ENCODE assay signal across 1 cellular context in the genomic region with DNA sequence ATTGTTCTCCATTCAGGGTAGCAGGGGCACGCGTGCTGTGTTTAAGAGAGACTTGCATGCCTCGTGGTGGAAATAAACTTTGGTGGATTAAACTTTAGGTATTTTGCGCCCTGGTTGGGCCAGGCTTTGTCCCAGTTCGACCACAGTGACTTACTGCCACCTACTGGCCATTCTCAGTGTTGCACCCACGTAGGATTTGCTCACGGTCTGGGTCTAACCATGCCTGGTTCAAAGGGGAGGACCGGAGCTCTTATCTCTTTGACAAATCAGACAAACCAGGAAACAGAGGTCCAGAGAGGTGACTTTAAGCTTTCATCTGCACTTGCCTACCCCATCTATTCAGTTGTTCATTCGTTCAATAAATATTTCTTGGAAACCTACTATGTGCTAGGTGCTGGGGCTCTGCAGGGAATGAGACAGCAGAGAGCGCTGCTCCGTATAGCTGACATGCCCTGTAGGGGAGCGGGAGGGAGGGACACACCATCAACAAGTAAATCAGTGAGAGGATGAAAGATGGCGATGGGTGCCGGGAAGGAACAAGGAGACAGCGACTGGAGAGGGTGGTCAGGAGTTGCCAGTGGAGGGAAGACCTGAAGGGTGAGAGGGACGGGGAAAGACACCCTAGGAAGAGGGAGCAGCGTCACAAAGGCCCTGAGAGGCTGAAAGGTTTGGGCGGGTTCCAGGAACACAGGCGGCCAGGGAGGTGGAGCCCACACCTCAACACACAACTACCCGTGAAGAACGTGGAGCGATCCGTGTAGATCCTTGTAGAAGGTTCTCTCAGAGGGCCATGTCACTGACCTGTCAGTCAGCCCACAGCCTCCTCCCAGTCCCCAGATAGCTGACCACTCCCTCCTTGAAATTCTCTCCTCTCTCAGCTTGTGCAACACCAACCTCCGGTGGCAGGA.
TF ChIP-seq lines count a peak whose summit lies in the region.

No MANE protein-coding gene starts in this region.

TF ChIP-seq in GM12878, 131 proteins besides CTCF, POLR2A, EP300 and RAD21 (continued from another document and continues in another):
- TF ChIP-seq RFX5 (IDR thresholded peaks at IDR 0.05; ENCODE audit: low read depth, low read length) (no peak), GATAD2B (conservative IDR thresholded peaks at IDR 0.05; ENCODE audit: low read depth) (peak; percentile 11; the same call in 1 of the 2 replicates), RAD51 (IDR thresholded peaks at IDR 0.05) (no peak), NBN (IDR thresholded peaks at IDR 0.05) (no peak; the same call in 1 of the 2 replicates), ZNF384 (IDR thresholded peaks at IDR 0.05; ENCODE audit: borderline replicate concordance, low read depth, low read length) (no peak), HDGF (IDR thresholded peaks at IDR 0.05) (peak; percentile 72), TCF3 (IDR thresholded peaks at IDR 0.05; ENCODE audit: borderline replicate concordance, insufficient read depth, low read depth, low read length) (no peak), ZSCAN29 (IDR thresholded peaks at IDR 0.05) (no peak), SMC3 (IDR thresholded peaks at IDR 0.05; ENCODE audit: borderline replicate concordance, low read length) (peak; percentile 90), RELA (IDR thresholded peaks at IDR 0.05; ENCODE audit: borderline replicate concordance, partially characterized antibody) (peak; percentile 30), DPF2 (IDR thresholded peaks at IDR 0.05) (peak; percentile 90), SMARCA5 (IDR thresholded peaks at IDR 0.05) (peak; percentile 64; the same call in 1 of the 2 replicates), RB1 (IDR thresholded peaks at IDR 0.05; ENCODE audit: borderline replicate concordance) (peak; percentile 46; the same call in 1 of the 2 replicates), LARP7 (IDR thresholded peaks at IDR 0.05) (peak; percentile 0; the same call in 1 of the 2 replicates), GABPA (IDR thresholded peaks at IDR 0.05; ENCODE audit: low read depth) (no peak), YY1 (IDR thresholded peaks at IDR 0.05; ENCODE audit: low read depth, low read length) (peak; percentile 52; the same call in 1 of the 2 replicates), STAT3 (IDR thresholded peaks at IDR 0.05; ENCODE audit: low read depth, low read length) (0 out of 2 replicates have a peak, but pooled peaks have one; percentile 48), MTA2 (IDR thresholded peaks at IDR 0.05; ENCODE audit: low read depth) (0 out of 2 replicates have a peak, but pooled peaks have one; percentile 11), IKZF2 (IDR thresholded peaks at IDR 0.05) (0 out of 4 replicates have a peak, but pooled peaks of 1 of the 2 experiments have one; percentile 8), SUPT20H (IDR thresholded peaks at IDR 0.05; ENCODE audit: borderline replicate concordance, control insufficient read depth, low read depth, low read length) (no peak), NR2F1 (conservative IDR thresholded peaks at IDR 0.05) (peak; percentile 13), ZNF274 (IDR thresholded peaks at IDR 0.05; ENCODE audit: insufficient read depth, insufficient read length) (no peak), SMAD5 (IDR thresholded peaks at IDR 0.05; ENCODE audit: low read depth) (no peak), IKZF1 (conservative IDR thresholded peaks at IDR 0.05) (peak; percentile 10), PML (IDR thresholded peaks at IDR 0.05; ENCODE audit: low read length) (no peak), WRNIP1 (IDR thresholded peaks at IDR 0.05; ENCODE audit: borderline replicate concordance, low read depth, low read length) (peak; percentile 97; the same call in 1 of the 2 replicates), RUNX3 (IDR thresholded peaks at IDR 0.05; ENCODE audit: low read length) (peak; percentile 42; the same call in 1 of the 2 replicates)
- TF ChIP-seq, protein P1, sequence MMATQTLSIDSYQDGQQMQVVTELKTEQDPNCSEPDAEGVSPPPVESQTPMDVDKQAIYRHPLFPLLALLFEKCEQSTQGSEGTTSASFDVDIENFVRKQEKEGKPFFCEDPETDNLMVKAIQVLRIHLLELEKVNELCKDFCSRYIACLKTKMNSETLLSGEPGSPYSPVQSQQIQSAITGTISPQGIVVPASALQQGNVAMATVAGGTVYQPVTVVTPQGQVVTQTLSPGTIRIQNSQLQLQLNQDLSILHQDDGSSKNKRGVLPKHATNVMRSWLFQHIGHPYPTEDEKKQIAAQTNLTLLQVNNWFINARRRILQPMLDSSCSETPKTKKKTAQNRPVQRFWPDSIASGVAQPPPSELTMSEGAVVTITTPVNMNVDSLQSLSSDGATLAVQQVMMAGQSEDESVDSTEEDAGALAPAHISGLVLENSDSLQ (IDR thresholded peaks at IDR 0.05): peak; percentile 91
- TF ChIP-seq, protein P2, sequence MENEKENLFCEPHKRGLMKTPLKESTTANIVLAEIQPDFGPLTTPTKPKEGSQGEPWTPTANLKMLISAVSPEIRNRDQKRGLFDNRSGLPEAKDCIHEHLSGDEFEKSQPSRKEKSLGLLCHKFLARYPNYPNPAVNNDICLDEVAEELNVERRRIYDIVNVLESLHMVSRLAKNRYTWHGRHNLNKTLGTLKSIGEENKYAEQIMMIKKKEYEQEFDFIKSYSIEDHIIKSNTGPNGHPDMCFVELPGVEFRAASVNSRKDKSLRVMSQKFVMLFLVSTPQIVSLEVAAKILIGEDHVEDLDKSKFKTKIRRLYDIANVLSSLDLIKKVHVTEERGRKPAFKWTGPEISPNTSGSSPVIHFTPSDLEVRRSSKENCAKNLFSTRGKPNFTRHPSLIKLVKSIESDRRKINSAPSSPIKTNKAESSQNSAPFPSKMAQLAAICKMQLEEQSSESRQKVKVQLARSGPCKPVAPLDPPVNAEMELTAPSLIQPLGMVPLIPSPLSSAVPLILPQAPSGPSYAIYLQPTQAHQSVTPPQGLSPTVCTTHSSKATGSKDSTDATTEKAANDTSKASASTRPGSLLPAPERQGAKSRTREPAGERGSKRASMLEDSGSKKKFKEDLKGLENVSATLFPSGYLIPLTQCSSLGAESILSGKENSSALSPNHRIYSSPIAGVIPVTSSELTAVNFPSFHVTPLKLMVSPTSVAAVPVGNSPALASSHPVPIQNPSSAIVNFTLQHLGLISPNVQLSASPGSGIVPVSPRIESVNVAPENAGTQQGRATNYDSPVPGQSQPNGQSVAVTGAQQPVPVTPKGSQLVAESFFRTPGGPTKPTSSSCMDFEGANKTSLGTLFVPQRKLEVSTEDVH (IDR thresholded peaks at IDR 0.05; ENCODE audit: low read depth, partially characterized antibody): no peak
- TF ChIP-seq, protein P3, sequence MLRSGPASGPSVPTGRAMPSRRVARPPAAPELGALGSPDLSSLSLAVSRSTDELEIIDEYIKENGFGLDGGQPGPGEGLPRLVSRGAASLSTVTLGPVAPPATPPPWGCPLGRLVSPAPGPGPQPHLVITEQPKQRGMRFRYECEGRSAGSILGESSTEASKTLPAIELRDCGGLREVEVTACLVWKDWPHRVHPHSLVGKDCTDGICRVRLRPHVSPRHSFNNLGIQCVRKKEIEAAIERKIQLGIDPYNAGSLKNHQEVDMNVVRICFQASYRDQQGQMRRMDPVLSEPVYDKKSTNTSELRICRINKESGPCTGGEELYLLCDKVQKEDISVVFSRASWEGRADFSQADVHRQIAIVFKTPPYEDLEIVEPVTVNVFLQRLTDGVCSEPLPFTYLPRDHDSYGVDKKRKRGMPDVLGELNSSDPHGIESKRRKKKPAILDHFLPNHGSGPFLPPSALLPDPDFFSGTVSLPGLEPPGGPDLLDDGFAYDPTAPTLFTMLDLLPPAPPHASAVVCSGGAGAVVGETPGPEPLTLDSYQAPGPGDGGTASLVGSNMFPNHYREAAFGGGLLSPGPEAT (IDR thresholded peaks at IDR 0.05; ENCODE audit: low read depth): peak; percentile 41; the same call in 1 of the 2 replicates
- TF ChIP-seq, protein P4, sequence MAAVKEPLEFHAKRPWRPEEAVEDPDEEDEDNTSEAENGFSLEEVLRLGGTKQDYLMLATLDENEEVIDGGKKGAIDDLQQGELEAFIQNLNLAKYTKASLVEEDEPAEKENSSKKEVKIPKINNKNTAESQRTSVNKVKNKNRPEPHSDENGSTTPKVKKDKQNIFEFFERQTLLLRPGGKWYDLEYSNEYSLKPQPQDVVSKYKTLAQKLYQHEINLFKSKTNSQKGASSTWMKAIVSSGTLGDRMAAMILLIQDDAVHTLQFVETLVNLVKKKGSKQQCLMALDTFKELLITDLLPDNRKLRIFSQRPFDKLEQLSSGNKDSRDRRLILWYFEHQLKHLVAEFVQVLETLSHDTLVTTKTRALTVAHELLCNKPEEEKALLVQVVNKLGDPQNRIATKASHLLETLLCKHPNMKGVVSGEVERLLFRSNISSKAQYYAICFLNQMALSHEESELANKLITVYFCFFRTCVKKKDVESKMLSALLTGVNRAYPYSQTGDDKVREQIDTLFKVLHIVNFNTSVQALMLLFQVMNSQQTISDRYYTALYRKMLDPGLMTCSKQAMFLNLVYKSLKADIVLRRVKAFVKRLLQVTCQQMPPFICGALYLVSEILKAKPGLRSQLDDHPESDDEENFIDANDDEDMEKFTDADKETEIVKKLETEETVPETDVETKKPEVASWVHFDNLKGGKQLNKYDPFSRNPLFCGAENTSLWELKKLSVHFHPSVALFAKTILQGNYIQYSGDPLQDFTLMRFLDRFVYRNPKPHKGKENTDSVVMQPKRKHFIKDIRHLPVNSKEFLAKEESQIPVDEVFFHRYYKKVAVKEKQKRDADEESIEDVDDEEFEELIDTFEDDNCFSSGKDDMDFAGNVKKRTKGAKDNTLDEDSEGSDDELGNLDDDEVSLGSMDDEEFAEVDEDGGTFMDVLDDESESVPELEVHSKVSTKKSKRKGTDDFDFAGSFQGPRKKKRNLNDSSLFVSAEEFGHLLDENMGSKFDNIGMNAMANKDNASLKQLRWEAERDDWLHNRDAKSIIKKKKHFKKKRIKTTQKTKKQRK (IDR thresholded peaks at IDR 0.05; ENCODE audit: low read depth, low read length): no peak
- TF ChIP-seq, protein P5, sequence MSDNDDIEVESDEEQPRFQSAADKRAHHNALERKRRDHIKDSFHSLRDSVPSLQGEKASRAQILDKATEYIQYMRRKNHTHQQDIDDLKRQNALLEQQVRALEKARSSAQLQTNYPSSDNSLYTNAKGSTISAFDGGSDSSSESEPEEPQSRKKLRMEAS (IDR thresholded peaks at IDR 0.05; ENCODE audit: low read depth, low read length): peak; percentile 23; the same call in 1 of the 2 replicates
- TF ChIP-seq, protein P6, sequence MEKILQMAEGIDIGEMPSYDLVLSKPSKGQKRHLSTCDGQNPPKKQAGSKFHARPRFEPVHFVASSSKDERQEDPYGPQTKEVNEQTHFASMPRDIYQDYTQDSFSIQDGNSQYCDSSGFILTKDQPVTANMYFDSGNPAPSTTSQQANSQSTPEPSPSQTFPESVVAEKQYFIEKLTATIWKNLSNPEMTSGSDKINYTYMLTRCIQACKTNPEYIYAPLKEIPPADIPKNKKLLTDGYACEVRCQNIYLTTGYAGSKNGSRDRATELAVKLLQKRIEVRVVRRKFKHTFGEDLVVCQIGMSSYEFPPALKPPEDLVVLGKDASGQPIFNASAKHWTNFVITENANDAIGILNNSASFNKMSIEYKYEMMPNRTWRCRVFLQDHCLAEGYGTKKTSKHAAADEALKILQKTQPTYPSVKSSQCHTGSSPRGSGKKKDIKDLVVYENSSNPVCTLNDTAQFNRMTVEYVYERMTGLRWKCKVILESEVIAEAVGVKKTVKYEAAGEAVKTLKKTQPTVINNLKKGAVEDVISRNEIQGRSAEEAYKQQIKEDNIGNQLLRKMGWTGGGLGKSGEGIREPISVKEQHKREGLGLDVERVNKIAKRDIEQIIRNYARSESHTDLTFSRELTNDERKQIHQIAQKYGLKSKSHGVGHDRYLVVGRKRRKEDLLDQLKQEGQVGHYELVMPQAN (conservative IDR thresholded peaks at IDR 0.05): no peak
- TF ChIP-seq, protein P7, sequence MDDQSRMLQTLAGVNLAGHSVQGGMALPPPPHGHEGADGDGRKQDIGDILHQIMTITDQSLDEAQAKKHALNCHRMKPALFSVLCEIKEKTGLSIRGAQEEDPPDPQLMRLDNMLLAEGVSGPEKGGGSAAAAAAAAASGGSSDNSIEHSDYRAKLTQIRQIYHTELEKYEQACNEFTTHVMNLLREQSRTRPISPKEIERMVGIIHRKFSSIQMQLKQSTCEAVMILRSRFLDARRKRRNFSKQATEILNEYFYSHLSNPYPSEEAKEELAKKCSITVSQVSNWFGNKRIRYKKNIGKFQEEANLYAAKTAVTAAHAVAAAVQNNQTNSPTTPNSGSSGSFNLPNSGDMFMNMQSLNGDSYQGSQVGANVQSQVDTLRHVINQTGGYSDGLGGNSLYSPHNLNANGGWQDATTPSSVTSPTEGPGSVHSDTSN (IDR thresholded peaks at IDR 0.05; ENCODE audit: insufficient replicate concordance, low read depth, low read length): peak; percentile 77
- TF ChIP-seq, protein P8, sequence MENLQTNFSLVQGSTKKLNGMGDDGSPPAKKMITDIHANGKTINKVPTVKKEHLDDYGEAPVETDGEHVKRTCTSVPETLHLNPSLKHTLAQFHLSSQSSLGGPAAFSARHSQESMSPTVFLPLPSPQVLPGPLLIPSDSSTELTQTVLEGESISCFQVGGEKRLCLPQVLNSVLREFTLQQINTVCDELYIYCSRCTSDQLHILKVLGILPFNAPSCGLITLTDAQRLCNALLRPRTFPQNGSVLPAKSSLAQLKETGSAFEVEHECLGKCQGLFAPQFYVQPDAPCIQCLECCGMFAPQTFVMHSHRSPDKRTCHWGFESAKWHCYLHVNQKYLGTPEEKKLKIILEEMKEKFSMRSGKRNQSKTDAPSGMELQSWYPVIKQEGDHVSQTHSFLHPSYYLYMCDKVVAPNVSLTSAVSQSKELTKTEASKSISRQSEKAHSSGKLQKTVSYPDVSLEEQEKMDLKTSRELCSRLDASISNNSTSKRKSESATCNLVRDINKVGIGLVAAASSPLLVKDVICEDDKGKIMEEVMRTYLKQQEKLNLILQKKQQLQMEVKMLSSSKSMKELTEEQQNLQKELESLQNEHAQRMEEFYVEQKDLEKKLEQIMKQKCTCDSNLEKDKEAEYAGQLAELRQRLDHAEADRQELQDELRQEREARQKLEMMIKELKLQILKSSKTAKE (IDR thresholded peaks at IDR 0.05; ENCODE audit: low read depth, poor library complexity, severe bottlenecking): peak; percentile 48
- TF ChIP-seq, protein P9, sequence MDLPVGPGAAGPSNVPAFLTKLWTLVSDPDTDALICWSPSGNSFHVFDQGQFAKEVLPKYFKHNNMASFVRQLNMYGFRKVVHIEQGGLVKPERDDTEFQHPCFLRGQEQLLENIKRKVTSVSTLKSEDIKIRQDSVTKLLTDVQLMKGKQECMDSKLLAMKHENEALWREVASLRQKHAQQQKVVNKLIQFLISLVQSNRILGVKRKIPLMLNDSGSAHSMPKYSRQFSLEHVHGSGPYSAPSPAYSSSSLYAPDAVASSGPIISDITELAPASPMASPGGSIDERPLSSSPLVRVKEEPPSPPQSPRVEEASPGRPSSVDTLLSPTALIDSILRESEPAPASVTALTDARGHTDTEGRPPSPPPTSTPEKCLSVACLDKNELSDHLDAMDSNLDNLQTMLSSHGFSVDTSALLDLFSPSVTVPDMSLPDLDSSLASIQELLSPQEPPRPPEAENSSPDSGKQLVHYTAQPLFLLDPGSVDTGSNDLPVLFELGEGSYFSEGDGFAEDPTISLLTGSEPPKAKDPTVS (IDR thresholded peaks at IDR 0.05; ENCODE audit: low read depth, low read length): peak; percentile 80; the same call in 1 of the 2 replicates
